8 cellular contexts compared by ENCODE assay signal in the genomic region with DNA sequence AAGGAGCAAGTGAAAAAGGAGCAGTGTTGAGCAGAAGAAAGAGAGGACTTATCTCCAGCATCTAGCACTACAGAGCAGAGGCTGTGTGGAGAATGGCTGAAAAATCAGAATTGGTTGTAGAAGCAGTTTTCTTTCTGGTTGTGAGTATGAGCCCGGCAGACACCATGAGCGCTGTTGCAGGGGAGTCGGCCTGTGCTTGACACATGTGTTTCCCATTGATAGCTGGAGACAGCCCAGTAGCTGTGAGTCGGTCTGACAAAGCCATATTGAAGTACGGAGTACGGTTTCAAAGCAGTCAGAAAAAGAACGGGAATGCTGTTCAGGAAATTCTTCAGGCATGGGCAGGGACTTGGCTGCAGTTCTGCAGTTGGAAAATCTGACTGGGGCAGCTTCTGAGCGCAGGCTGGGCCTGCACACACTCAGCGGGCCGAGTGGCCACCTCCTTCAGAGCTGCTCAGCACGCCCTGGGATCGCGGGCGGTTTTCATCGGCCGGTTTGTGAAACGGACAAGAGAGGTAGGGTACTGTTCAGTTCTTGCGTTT. TPM values are rescaled to one million over a fixed set of nuclear protein-coding genes. Genes with fewer than 3 reads are reported as not detected.
DNase-seq lines count a peak whose midpoint lies in the region; ATAC-seq and TF ChIP-seq lines count a peak whose summit lies in the region.

A gene (plus strand): TSS at position 447 of the 542 bp plus-strand sequence.

- intact Hi-C loops in Right ventricle myocardium superior (cut with DNase I): no loop called here

- no peaks in the 10 kb centered on the region for H3K9me3 ChIP-seq in parathyroid adenoma (ENCODE audit: control insufficient read depth, low read length)

- DNase-seq in AG20443 (ENCODE audit: low spot score): peak; percentile 93
- peak; percentile 1 for DNase-seq in amniotic epithelial cell (ENCODE audit: low read depth)
- DNase-seq in Right ventricle myocardium superior: peak; percentile 80
- no peak for DNase-seq in NCI-H1105 treated with DMSO at 0.1 percent for 48 hours (lab: John Stamatoyannopoulos, UW)
- no peak for DNase-seq in AML-193 (lab: John Stamatoyannopoulos, UW)
- no peak for DNase-seq in NCI-H1436 (lab: John Stamatoyannopoulos, UW)

- H3K4me3 ChIP-seq in parathyroid adenoma (ENCODE audit: low read depth, low read length): no peak within 1 kb of the TSS

- H3K79me2 ChIP-seq in parathyroid adenoma: no peaks in the 10 kb centered on the region

- H3K27ac ChIP-seq in parathyroid adenoma: peak within 1 kb of the TSS; percentile 17

- H3K36me3 ChIP-seq in parathyroid adenoma (ENCODE audit: control insufficient read depth, insufficient read depth, low read length): no peaks in the 10 kb centered on the region

- H3K9ac ChIP-seq in parathyroid adenoma: no peak within 1 kb of the TSS

- ATAC-seq in Right ventricle myocardium superior (ENCODE audit: poor library complexity): peak; percentile 86
- ATAC-seq in activated CD4-positive, CD25-positive, alpha-beta regulatory T cell treated with anti-CD3 and anti-CD28 coated beads, Interleukin-2, amount 50 U/mL, for 24 hours: no peak

- no peaks in the 10 kb centered on the region for H3K27me3 ChIP-seq in parathyroid adenoma (ENCODE audit: control insufficient read depth, insufficient read depth, low read length)

- peaks cover 10% of the 10 kb centered on the region for H3K4me1 ChIP-seq in parathyroid adenoma

- no peak for TF ChIP-seq CTCF in parathyroid adenoma (IDR thresholded peaks at IDR 0.05)

- no peak within 1 kb of the TSS for H3K4me2 ChIP-seq in parathyroid adenoma (ENCODE audit: low read length)

- H2AFZ ChIP-seq in parathyroid adenoma: peak within 1 kb of the TSS; percentile 45

RNA-seq across cellular contexts. Expression of the gene that starts here (rescaled TPM):
- 81.5 TPM for total RNA-seq in Right ventricle myocardium superior

Comparison
In these comparisons a context has a peak if more than half of its experiments do, and no peak if none do; other contexts are left out.
1. DNase-seq: peak in AG20443 (single experiment), amniotic epithelial cell (single experiment) and Right ventricle myocardium superior (single experiment); none in NCI-H1105 treated with DMSO at 0.1 percent for 48 hours (single experiment), AML-193 (0 of 2) and NCI-H1436 (single experiment).